22 cellular contexts compared by ENCODE assay signal in genomic region chr13:74158606-74159352, GRCh38.
"Had no signal": no experiment of that assay in that cellular context is flagged by ENCODE, and none has a peak within 500 bp of the region (broad histone marks: within the 10 kb centered on the region; RNA-seq: fewer than 3 reads in every experiment).

No MANE protein-coding gene starts in this region.

- H3K27ac Mint-ChIP-seq: activated CD4-positive, alpha-beta T cell treated with anti-CD3 and anti-CD28 coated beads, Interleukin-2, amount 10 ng/mL, durations not matched to agents 24 days and 14 days; activated naive CD8-positive, alpha-beta T cell treated with anti-CD3 and anti-CD28 coated beads, Interleukin-2, amount 10 ng/mL, durations not matched to agents 7 days and 5 days; immature natural killer cell; natural killer cell had no signal

- H3K9me3 ChIP-seq: heart right ventricle, suprapubic skin, transverse colon, vagina had no signal

- H3K9me3 Mint-ChIP-seq: activated CD4-positive, alpha-beta T cell treated with anti-CD3 and anti-CD28 coated beads, Interleukin-2, amount 10 ng/mL, durations not matched to agents 24 days and 14 days; activated naive CD8-positive, alpha-beta T cell treated with anti-CD3 and anti-CD28 coated beads, Interleukin-2, amount 10 ng/mL, durations not matched to agents 7 days and 5 days; central memory CD8-positive, alpha-beta T cell; immature natural killer cell; natural killer cell had no signal

- H3K27me3 Mint-ChIP-seq: brain; central memory CD8-positive, alpha-beta T cell had no signal

- H3K36me3 ChIP-seq: heart right ventricle, suprapubic skin, transverse colon, vagina had no signal

- H3K27me3 ChIP-seq: heart right ventricle, suprapubic skin, transverse colon, vagina had no signal

- ATAC-seq: natural killer cell, SK-N-SH treated with all-trans-retinoic acid at 6 μM for 48 hours had no signal

- H3K4me1 Mint-ChIP-seq: activated CD4-positive, alpha-beta T cell treated with anti-CD3 and anti-CD28 coated beads, Interleukin-2, amount 10 ng/mL, durations not matched to agents 24 days and 14 days; immature natural killer cell; natural killer cell had no signal

- H3K4me3 Mint-ChIP-seq: activated CD4-positive, alpha-beta T cell treated with anti-CD3 and anti-CD28 coated beads, Interleukin-2, amount 10 ng/mL, durations not matched to agents 24 days and 14 days; activated naive CD8-positive, alpha-beta T cell treated with anti-CD3 and anti-CD28 coated beads, Interleukin-2, amount 10 ng/mL, durations not matched to agents 7 days and 5 days; brain; central memory CD8-positive, alpha-beta T cell; immature natural killer cell; natural killer cell had no signal

- H3K4me1 ChIP-seq: suprapubic skin, transverse colon, vagina had no signal

- H3K27ac ChIP-seq: coronary artery, heart right ventricle, suprapubic skin, transverse colon, vagina had no signal

- H3K4me3 ChIP-seq: coronary artery, heart right ventricle, suprapubic skin, transverse colon, vagina had no signal

- H3K36me3 Mint-ChIP-seq: activated naive CD8-positive, alpha-beta T cell treated with anti-CD3 and anti-CD28 coated beads, Interleukin-2, amount 10 ng/mL, durations not matched to agents 7 days and 5 days; brain; immature natural killer cell had no signal

- DNase-seq: activated CD4-positive, alpha-beta T cell treated with anti-CD3 and anti-CD28 coated beads, Interleukin-2, amount 10 ng/mL, durations not matched to agents 24 days and 14 days; activated CD4-positive, CD25-positive, alpha-beta regulatory T cell; activated CD8-positive, alpha-beta memory T cell treated with anti-CD3 and anti-CD28 coated beads for 24 hours; activated CD8-positive, alpha-beta memory T cell treated with anti-CD3 and anti-CD28 coated beads, Interleukin-2, amount 50 U/mL, for 48 hours; activated gamma-delta T cell treated with Interleukin-2 at 50 U/mL for 16 hours; activated naive CD8-positive, alpha-beta T cell treated with anti-CD3 and anti-CD28 coated beads, Interleukin-2, amount 10 ng/mL, durations not matched to agents 7 days and 5 days; erythroblast; immature natural killer cell; natural killer cell; occipital lobe; retina; stimulated activated naive CD4-positive, alpha-beta T cell; T-helper 1 cell; T-helper 9 cell; transverse colon had no signal
